ENCODE assay signal across 14 cellular contexts in the genomic region with DNA sequence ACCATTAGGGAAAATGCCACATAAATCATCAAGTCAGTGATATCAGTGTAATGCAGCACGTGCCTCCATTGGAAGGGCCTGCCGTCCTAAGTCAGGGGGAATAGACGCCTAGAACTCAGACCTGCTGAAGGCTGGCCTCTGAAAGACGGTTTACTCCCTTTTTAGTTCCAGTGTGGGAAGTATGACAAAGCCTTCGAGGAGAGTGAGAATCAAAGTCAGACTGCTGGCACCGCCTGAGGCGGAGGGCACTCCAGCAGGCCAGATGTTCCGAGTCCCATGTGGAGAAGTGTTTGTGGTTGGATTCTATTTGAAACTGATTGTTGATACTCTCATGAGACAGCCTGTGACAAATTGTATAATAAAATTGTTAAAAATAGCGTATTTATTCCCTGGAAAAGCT.
DNase-seq lines count a peak whose midpoint lies in the region; ATAC-seq and TF ChIP-seq lines count a peak whose summit lies in the region.
"Had no signal": no experiment of that assay in that cellular context is flagged by ENCODE, and none has a peak within 500 bp of the region (broad histone marks: within the 10 kb centered on the region; RNA-seq: fewer than 3 reads in every experiment).

No MANE protein-coding gene starts in this region.

- H3K27ac ChIP-seq in heart left ventricle (peak overlapping the region in 8 of 12 donors; percentile 5 to 71 (median 53)), aorta (ENCODE audit: low read depth in 1 of 2, low read length in 2 of 2) (peak overlapping the region in 1 of 2 donors; percentile 29)
- H3K27ac ChIP-seq: BLaER1, VCaP had no signal

- TF ChIP-seq POLR2A in heart left ventricle (IDR thresholded peaks at IDR 0.05), result no peak

- H3K36me3 ChIP-seq in heart left ventricle, result no peaks in the 10 kb centered on the region
- H3K36me3 ChIP-seq in aorta (ENCODE audit: control insufficient read depth in 1 of 2, insufficient read depth in 2 of 2, low read length in 1 of 2), result no peaks in the 10 kb centered on the region
- H3K36me3 ChIP-seq: BLaER1, breast epithelium had no signal

- no peaks in the 10 kb centered on the region for H3K36me3 Mint-ChIP-seq in activated naive CD4-positive, alpha-beta T cell treated with anti-CD3 and anti-CD28 coated beads, Interleukin-2, amount 10 ng/mL, durations not matched to agents 7 days and 5 days

- H3K27me3 ChIP-seq in heart left ventricle (no peaks in the 10 kb centered on the region), aorta (ENCODE audit: control insufficient read depth in 1 of 2, insufficient read depth in 2 of 2, low read length in 1 of 2) (no peaks in the 10 kb centered on the region)
- H3K27me3 ChIP-seq: BLaER1, breast epithelium had no signal

- no peak for TF ChIP-seq CTCF in heart left ventricle (IDR thresholded peaks at IDR 0.05)
- TF ChIP-seq CTCF in cardiac fibroblast (IDR thresholded peaks at IDR 0.05; ENCODE audit: low read depth, low read length), result no peak

- ATAC-seq in heart left ventricle, result peak in 3 of 4 donors; percentile 63 to 77 (median 69)
- ATAC-seq in Right ventricle myocardium inferior, result no peak
- ATAC-seq in aorta (ENCODE audit: low FRiP score), result peak; percentile 68
- ATAC-seq in GM21717 (IDR thresholded peaks at IDR 0.05; ENCODE audit: unreplicated experiment), result no peak

- no peaks in the 10 kb centered on the region for H3K9me3 Mint-ChIP-seq in activated naive CD4-positive, alpha-beta T cell treated with anti-CD3 and anti-CD28 coated beads, Interleukin-2, amount 10 ng/mL, durations not matched to agents 7 days and 5 days

- CTCF ChIA-PET in activated naive CD4-positive, alpha-beta T cell treated with anti-CD3 and anti-CD28 coated beads, Interleukin-2, amount 10 ng/mL, durations not matched to agents 7 days and 5 days (lab: Charles Lee), result no interaction called here

- H3K4me3 ChIP-seq in heart left ventricle, result no peak overlapping the region
- no peak overlapping the region for H3K4me3 ChIP-seq in cardiac fibroblast (replicated peaks in 1 of 2; ENCODE audit: low read depth in 2 of 2, low read length in 2 of 2)
- no peak overlapping the region for H3K4me3 ChIP-seq in aorta (ENCODE audit: low read length in 2 of 2)
- H3K4me3 ChIP-seq: BLaER1, breast epithelium had no signal

- no peaks in the 10 kb centered on the region for H3K4me1 Mint-ChIP-seq in activated naive CD4-positive, alpha-beta T cell treated with anti-CD3 and anti-CD28 coated beads, Interleukin-2, amount 10 ng/mL, durations not matched to agents 7 days and 5 days

- intact Hi-C loops in heart left ventricle (cut with DNase I), result no loop called here
- intact Hi-C loops in Right ventricle myocardium inferior (cut with DNase I), result no loop called here
- intact Hi-C loops in aorta (cut with DNase I), result no loop called here

- H3K9me3 ChIP-seq in heart left ventricle (no peaks in the 10 kb centered on the region), aorta (ENCODE audit: control insufficient read depth, low read length) (no peaks in the 10 kb centered on the region)
- H3K9me3 ChIP-seq: BLaER1, breast epithelium had no signal

- peaks cover 4% of the 10 kb centered on the region for H3K27me3 Mint-ChIP-seq in activated naive CD4-positive, alpha-beta T cell treated with anti-CD3 and anti-CD28 coated beads, Interleukin-2, amount 10 ng/mL, durations not matched to agents 7 days and 5 days

- WGBS in heart left ventricle, 4 donors, result 61 to 77% (median 71%) methylated on average over 9 of the region's 9 CpGs
- WGBS in aorta, 2 donors, result 3 to 7% methylated on average over 9 of the region's 9 CpGs

- no peak overlapping the region for H3K4me3 Mint-ChIP-seq in activated naive CD4-positive, alpha-beta T cell treated with anti-CD3 and anti-CD28 coated beads, Interleukin-2, amount 10 ng/mL, durations not matched to agents 7 days and 5 days

- H3K27ac Mint-ChIP-seq in activated naive CD4-positive, alpha-beta T cell treated with anti-CD3 and anti-CD28 coated beads, Interleukin-2, amount 10 ng/mL, durations not matched to agents 7 days and 5 days, result no peak overlapping the region

- H3K4me1 ChIP-seq in heart left ventricle (peaks cover 0 to 13% (median 0%) of the 10 kb centered on the region in 12 donors), aorta (ENCODE audit: control insufficient read depth in 1 of 2, insufficient read depth in 2 of 2, low read length in 2 of 2) (no peaks in the 10 kb centered on the region)
- H3K4me1 ChIP-seq: breast epithelium had no signal

- DNase-seq in heart left ventricle (peak in 4 of 5 donors; percentile 33 to 59 (median 50)), Right ventricle myocardium inferior (ENCODE audit: missing footprints) (no peak), cardiac fibroblast (ENCODE audit: low read depth in 2 of 2) (peak; percentile 7 to 19), myocyte (ENCODE audit: low read depth) (peak; percentile 59), aorta (no peak), ACHN (no peak)
- no peak for DNase-seq in activated naive CD4-positive, alpha-beta T cell treated with anti-CD3 and anti-CD28 coated beads, Interleukin-2, amount 10 ng/mL, durations not matched to agents 7 days and 5 days
- DNase-seq: activated T-cell treated with anti-CD3 and anti-CD28 coated beads, Interleukin-2, amount 50 U/mL, for 1 hour; SHP77 treated with DMSO at 0.1 percent for 48 hours; substantia nigra had no signal

- in situ Hi-C loops in ACHN (cut with HindIII; ENCODE audit: low pct_ligation_motif_present, low pct_unique_long_range_greater_than_20kb, low sequenced_read_pairs), result no loop called here

Comparison
In these comparisons a context has a peak if more than half of its experiments do, and no peak if none do; other contexts are left out.
1. ATAC-seq: peak in heart left ventricle (3 of 4) and aorta (single experiment); none in Right ventricle myocardium inferior (single experiment) and GM21717 (single experiment).
2. DNase-seq: peak in heart left ventricle (4 of 5), cardiac fibroblast (2 of 2) and myocyte (single experiment); none in Right ventricle myocardium inferior (single experiment), aorta (0 of 2), activated naive CD4-positive, alpha-beta T cell treated with anti-CD3 and anti-CD28 coated beads, Interleukin-2, amount 10 ng/mL, durations not matched to agents 7 days and 5 days (single experiment) and ACHN (single experiment).